ENCODE assay signal across 23 cellular contexts in the genomic region with DNA sequence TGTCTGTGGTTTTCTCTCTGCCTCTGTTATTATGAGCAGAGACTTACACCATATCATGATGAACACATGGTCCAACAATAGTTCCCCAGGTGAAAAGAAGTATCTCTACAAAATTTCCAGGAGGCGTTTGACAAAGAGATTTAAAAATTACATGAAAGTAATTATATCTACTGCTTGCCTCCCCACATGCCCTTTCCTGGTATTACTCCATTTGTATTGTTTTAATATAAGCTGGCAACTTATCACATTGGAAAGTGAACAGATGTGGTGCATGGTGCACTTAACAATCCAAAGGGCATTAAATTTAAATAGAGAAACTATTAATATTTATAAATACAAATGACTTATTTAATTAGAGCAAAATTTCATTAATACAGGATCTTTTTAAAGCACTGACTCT.
DNase-seq lines count a peak whose midpoint lies in the region; ATAC-seq and TF ChIP-seq lines count a peak whose summit lies in the region.
"Had no signal": no experiment of that assay in that cellular context is flagged by ENCODE, and none has a peak within 500 bp of the region (broad histone marks: within the 10 kb centered on the region; RNA-seq: fewer than 3 reads in every experiment).

No MANE protein-coding gene starts in this region.

- no peaks in the 10 kb centered on the region for H3K36me3 Mint-ChIP-seq in activated CD4-positive, alpha-beta T cell treated with anti-CD3 and anti-CD28 coated beads, Interleukin-2, amount 10 ng/mL, durations not matched to agents 7 days and 5 days (ENCODE audit: low read depth)
- H3K36me3 Mint-ChIP-seq: CD14-positive monocyte; CD4-positive, alpha-beta memory T cell; CD4-positive, CD25-positive, alpha-beta regulatory T cell; CD8-positive, alpha-beta memory T cell had no signal

- no peak overlapping the region for H3K27ac Mint-ChIP-seq in activated CD4-positive, alpha-beta T cell treated with anti-CD3 and anti-CD28 coated beads, Interleukin-2, amount 10 ng/mL, durations not matched to agents 7 days and 5 days
- H3K27ac Mint-ChIP-seq: CD14-positive monocyte; CD4-positive, alpha-beta memory T cell; CD4-positive, CD25-positive, alpha-beta regulatory T cell; CD8-positive, alpha-beta memory T cell had no signal

- POLR2A ChIA-PET in activated CD4-positive, alpha-beta T cell treated with anti-CD3 and anti-CD28 coated beads, Interleukin-2, amount 10 ng/mL, durations not matched to agents 7 days and 5 days (lab: Charles Lee), result no interaction called here

- H3K27me3 Mint-ChIP-seq in activated CD4-positive, alpha-beta T cell treated with anti-CD3 and anti-CD28 coated beads, Interleukin-2, amount 10 ng/mL, durations not matched to agents 7 days and 5 days, result no peaks in the 10 kb centered on the region
- H3K27me3 Mint-ChIP-seq: CD4-positive, alpha-beta memory T cell; CD4-positive, CD25-positive, alpha-beta regulatory T cell; CD8-positive, alpha-beta memory T cell had no signal

- no peak for ATAC-seq in SK-N-SH treated with all-trans-retinoic acid at 6 μM for 48 hours
- ATAC-seq in HG03354 (IDR thresholded peaks at IDR 0.05; ENCODE audit: poor library complexity, severe bottlenecking, unreplicated experiment), result no peak
- ATAC-seq: GM12878 had no signal

- CTCF ChIA-PET in activated CD4-positive, alpha-beta T cell treated with anti-CD3 and anti-CD28 coated beads, Interleukin-2, amount 10 ng/mL, durations not matched to agents 7 days and 5 days (lab: Charles Lee), result no interaction called here

- peak; percentile 63 for DNase-seq in DMS 273 (lab: John Stamatoyannopoulos, UW; ENCODE audit: unreplicated experiment)
- peak; percentile 48 for DNase-seq in DMS 273 treated with DMSO at 0.1 percent for 48 hours (lab: John Stamatoyannopoulos, UW)
- peak; percentile 16 for DNase-seq in OCI-M1 (lab: John Stamatoyannopoulos, UW)
- DNase-seq in activated CD4-positive, alpha-beta T cell treated with anti-CD3 and anti-CD28 coated beads, Interleukin-2, amount 10 ng/mL, durations not matched to agents 7 days and 5 days, result no peak
- no peak for DNase-seq in stimulated activated CD4-positive, alpha-beta T cell treated with anti-CD3 and anti-CD28 coated beads, Interleukin-4, amount 100 ng/mL, for 24 hours
- DNase-seq: 8988T; ACHN; BE2C; C1 segment of cervical spinal cord; CD4-positive, alpha-beta memory T cell; CD4-positive, CD25-positive, alpha-beta regulatory T cell; CD8-positive, alpha-beta memory T cell; COR-L47; DMS153; DMS53; DMS79; DND-41; EL; GDM1 had no signal

- H3K9me3 Mint-ChIP-seq in activated CD4-positive, alpha-beta T cell treated with anti-CD3 and anti-CD28 coated beads, Interleukin-2, amount 10 ng/mL, durations not matched to agents 7 days and 5 days, result no peaks in the 10 kb centered on the region

- no peaks in the 10 kb centered on the region for H3K4me1 Mint-ChIP-seq in activated CD4-positive, alpha-beta T cell treated with anti-CD3 and anti-CD28 coated beads, Interleukin-2, amount 10 ng/mL, durations not matched to agents 7 days and 5 days
- H3K4me1 Mint-ChIP-seq: CD14-positive monocyte; CD4-positive, alpha-beta memory T cell; CD4-positive, CD25-positive, alpha-beta regulatory T cell; CD8-positive, alpha-beta memory T cell had no signal

- H3K4me3 Mint-ChIP-seq in activated CD4-positive, alpha-beta T cell treated with anti-CD3 and anti-CD28 coated beads, Interleukin-2, amount 10 ng/mL, durations not matched to agents 7 days and 5 days, result no peak overlapping the region
- H3K4me3 Mint-ChIP-seq: CD14-positive monocyte; CD4-positive, alpha-beta memory T cell; CD4-positive, CD25-positive, alpha-beta regulatory T cell; CD8-positive, alpha-beta memory T cell had no signal

TF ChIP-seq in SK-N-SH treated with all-trans-retinoic acid at 6 μM for 48 hours, 23 proteins besides CTCF, POLR2A, EP300 and RAD21:
- no peak for TF ChIP-seq ISL1 (CRISPR knock-in tag; IDR thresholded peaks at IDR 0.05)
- TF ChIP-seq BACH2 (CRISPR knock-in tag; IDR thresholded peaks at IDR 0.05; ENCODE audit: borderline replicate concordance), result no peak
- 0 out of 2 replicates have a peak, but pooled peaks have one; percentile 17 for TF ChIP-seq TCF4 (CRISPR knock-in tag; IDR thresholded peaks at IDR 0.05; ENCODE audit: borderline replicate concordance)

Comparison
In these comparisons a context has a peak if more than half of its experiments do, and no peak if none do; other contexts are left out.
1. DNase-seq: peak in DMS 273 (single experiment), DMS 273 treated with DMSO at 0.1 percent for 48 hours (single experiment) and OCI-M1 (single experiment); none in activated CD4-positive, alpha-beta T cell treated with anti-CD3 and anti-CD28 coated beads, Interleukin-2, amount 10 ng/mL, durations not matched to agents 7 days and 5 days (single experiment) and stimulated activated CD4-positive, alpha-beta T cell treated with anti-CD3 and anti-CD28 coated beads, Interleukin-4, amount 100 ng/mL, for 24 hours (single experiment).